8 cellular contexts compared by ENCODE assay signal in genomic region chr14:100546051-100546443, GRCh38. TPM values are rescaled to one million over a fixed set of nuclear protein-coding genes. Genes with fewer than 3 reads are reported as not detected.
DNase-seq lines count a peak whose midpoint lies in the region; ATAC-seq and TF ChIP-seq lines count a peak whose summit lies in the region.

No MANE protein-coding gene starts in this region.

- H3K36me3 Mint-ChIP-seq in effector memory CD8-positive, alpha-beta T cell (ENCODE audit: insufficient read depth): peaks cover 22% of the 10 kb centered on the region

- ATAC-seq in effector memory CD8-positive, alpha-beta T cell (replicated peaks): peak; percentile 35

- no peaks in the 10 kb centered on the region for H3K9me3 Mint-ChIP-seq in effector memory CD8-positive, alpha-beta T cell

- H3K27ac Mint-ChIP-seq in effector memory CD8-positive, alpha-beta T cell: peak overlapping the region in 1 of 2 donors; percentile 88

- H3K4me3 Mint-ChIP-seq in effector memory CD8-positive, alpha-beta T cell: peak overlapping the region; percentile 81 to 83

- no peak for TF ChIP-seq CTCF in retinal pigment epithelial cell (conservative IDR thresholded peaks at IDR 0.05; ENCODE audit: low read depth, low read length)

- no peaks in the 10 kb centered on the region for H3K27me3 Mint-ChIP-seq in effector memory CD8-positive, alpha-beta T cell

- DNase-seq in EL: peak; percentile 47
- peak; percentile 40 for DNase-seq in MV-4-11 (lab: John Stamatoyannopoulos, UW)
- DNase-seq in effector memory CD8-positive, alpha-beta T cell: peak in 2 of 3 experiments; percentile 18 to 30
- DNase-seq in retinal pigment epithelial cell (ENCODE audit: low read depth): no peak
- no peak for DNase-seq in SKM-1 (lab: John Stamatoyannopoulos, UW; ENCODE audit: unreplicated experiment)
- DNase-seq in hypothalamus (lab: John Stamatoyannopoulos, UW): no peak
- no peak for DNase-seq in occipital lobe (lab: John Stamatoyannopoulos, UW)
- DNase-seq in NCI-H510A (lab: John Stamatoyannopoulos, UW): no peak

- peak overlapping the region; percentile 7 for H3K4me3 ChIP-seq in retinal pigment epithelial cell (ENCODE audit: low read length)

- H3K4me1 Mint-ChIP-seq in effector memory CD8-positive, alpha-beta T cell (ENCODE audit: low read depth in 2 of 2): peaks cover 18 to 25% of the 10 kb centered on the region in 2 donors

RNA-seq across cellular contexts. Expression of gene BEGAIN, which starts 41.2 kb away (rescaled TPM):
- 8.1 TPM for total RNA-seq in occipital lobe

Comparison
In these comparisons a context has a peak if more than half of its experiments do, and no peak if none do; other contexts are left out.
1. DNase-seq: peak in EL (single experiment), MV-4-11 (single experiment) and effector memory CD8-positive, alpha-beta T cell (2 of 3); none in retinal pigment epithelial cell (single experiment), SKM-1 (single experiment), hypothalamus (0 of 51), occipital lobe (single experiment) and NCI-H510A (single experiment).